Comparison of ENCODE assay signal across 20 cellular contexts in the genomic region with DNA sequence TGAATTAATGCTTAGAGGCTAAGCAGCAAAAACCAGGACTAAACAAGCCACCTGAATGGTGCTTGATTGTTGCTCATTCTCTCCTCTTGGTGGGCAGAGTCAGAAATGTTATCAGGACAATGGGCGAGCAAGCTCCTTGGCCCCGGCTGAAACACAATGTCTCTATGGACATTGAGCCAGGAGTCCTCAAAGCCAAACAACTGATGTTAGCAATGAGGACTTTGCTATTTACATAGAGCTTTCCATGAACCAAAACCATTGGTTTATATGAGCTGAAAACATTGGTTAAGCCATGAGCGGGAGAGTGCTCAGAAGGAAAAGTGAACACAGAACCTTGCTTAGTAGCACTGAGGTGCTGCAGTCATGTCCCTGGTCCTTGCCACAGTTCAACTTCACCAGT. TPM values are rescaled to one million over a fixed set of nuclear protein-coding genes. Genes with fewer than 3 reads are reported as not detected.
A peak's percentile ranks its signal among the peaks of the same experiment; 100 is the strongest.
DNase-seq lines count a peak whose midpoint lies in the region; ATAC-seq, FAIRE-seq and TF ChIP-seq lines count a peak whose summit lies in the region.
"Had no signal": no experiment of that assay in that cellular context is flagged by ENCODE, and none has a peak within 500 bp of the region (broad histone marks: within the 10 kb centered on the region; RNA-seq: fewer than 3 reads in every experiment).

No MANE protein-coding gene starts in this region.

- H2AFZ ChIP-seq in HepG2 (ENCODE audit: low read length): no peak overlapping the region
- H2AFZ ChIP-seq: GM23338 had no signal

- CTCF ChIA-PET in HepG2 (lab: Yijun Ruan, JAX; ENCODE audit: low intra/inter-chr PET ratio, low total read pairs): no interaction called here

- ATAC-seq in HepG2 (peak; percentile 96), GM21367 (IDR thresholded peaks at IDR 0.05; ENCODE audit: unreplicated experiment) (no peak)
- ATAC-seq: CD8-positive, alpha-beta T cell; GM23338 had no signal

- no peaks in the 10 kb centered on the region for H3K27me3 ChIP-seq in HepG2 (ENCODE audit: control insufficient read depth in 1 of 2, insufficient read depth in 2 of 2, low read length in 2 of 2)
- H3K27me3 ChIP-seq: BLaER1 had no signal

- in situ Hi-C loops in HepG2 (cut with HindIII; ENCODE audit: extremely low pct_ligation_motif_present, low pct_unique_long_range_greater_than_20kb): no loop called here

- peaks cover 22% of the 10 kb centered on the region for H3K4me1 ChIP-seq in HepG2 (ENCODE audit: insufficient read depth, low read length)

- peak; percentile 92 for FAIRE-seq in HepG2 (lab: Jason Lieb, UNC)
- FAIRE-seq: A204.1, G401.6, GM12891, GM19239, H54 had no signal

- POLR2A ChIA-PET in HepG2 (lab: Yijun Ruan, JAX): no interaction called here

- DNase-seq in HuH-7 (ENCODE audit: low spot score): peak; percentile 8
- peak; percentile 71 for DNase-seq in HepG2 (ENCODE audit: low spot score)
- DNase-seq in SW 1271 (lab: John Stamatoyannopoulos, UW): no peak
- DNase-seq in NCI-H1930 (lab: John Stamatoyannopoulos, UW): no peak
- DNase-seq: ACHN; Calu3; CD8-positive, alpha-beta T cell; HCEC 1CT; KBM-7 had no signal

- TF ChIP-seq POLR2A in HepG2 (IDR thresholded peaks at IDR 0.05; ENCODE audit: insufficient read depth in 1 of 2, low read depth in 2 of 2, low read length in 2 of 2): no peak

- no peak for TF ChIP-seq RAD21 in HepG2 (CRISPR knock-in tag; IDR thresholded peaks at IDR 0.05)

- peak overlapping the region in 1 of 3 experiments; percentile 24; a peak in 2 of 6 replicates for H3K4me3 ChIP-seq in HepG2 (replicated peaks in 1 of 3; ENCODE audit: insufficient read depth in 1 of 3, low read depth in 2 of 3, low read length in 3 of 3)
- H3K4me3 ChIP-seq: BLaER1, GM23338 had no signal

- no peaks in the 10 kb centered on the region for H3K36me3 ChIP-seq in HepG2 (replicated peaks in 1 of 2; ENCODE audit: control insufficient read depth in 1 of 2, insufficient read depth in 2 of 2, low read length in 2 of 2)
- H3K36me3 ChIP-seq: BLaER1 had no signal

- intact Hi-C loops in HepG2 (cut with micrococcal nuclease; ENCODE audit: unreplicated experiment): no loop called here

- H3K79me2 ChIP-seq in HepG2 (ENCODE audit: insufficient read depth, low read length): no peaks in the 10 kb centered on the region

- peak overlapping the region; percentile 69 for H3K27ac ChIP-seq in VCaP
- peak overlapping the region; percentile 8 for H3K27ac ChIP-seq in HepG2 (ENCODE audit: extremely low read length, insufficient read depth, low read length)
- H3K27ac ChIP-seq: BLaER1 had no signal

- WGBS in HepG2 (ENCODE audit: low lambda C conversion rate): 0% methylated on average over 2 of the region's 3 CpGs

- H3K9me3 ChIP-seq in HepG2 (ENCODE audit: low read length): no peaks in the 10 kb centered on the region

- no TSS peak for BruUV-seq in HepG2 (replicated peaks; lab: Mats Ljungman, UMichigan)

- no peak for TF ChIP-seq CTCF in VCaP (conservative IDR thresholded peaks at IDR 0.05)
- TF ChIP-seq CTCF in HepG2 (CRISPR knock-in tag; IDR thresholded peaks at IDR 0.05): no peak

- peak overlapping the region; percentile 60 for H3K4me2 ChIP-seq in HepG2 (ENCODE audit: low read depth, low read length)
- H3K4me2 ChIP-seq: BLaER1, GM23338 had no signal

- no peaks in the 10 kb centered on the region for H4K20me1 ChIP-seq in HepG2 (ENCODE audit: insufficient read depth, low read length)
- H4K20me1 ChIP-seq: BLaER1 had no signal

- H3K9ac ChIP-seq in HepG2 (ENCODE audit: insufficient read depth, low read depth, low read length): no peak overlapping the region
- H3K9ac ChIP-seq: BLaER1 had no signal

- peak in 1 of 2 experiments; percentile 46; a peak in 1 of 4 replicates for TF ChIP-seq EP300 in HepG2 (IDR thresholded peaks at IDR 0.05; ENCODE audit: low read depth in 2 of 2, low read length in 2 of 2)
- no peak for TF ChIP-seq EP300 in HepG2 (CRISPR knock-in tag; IDR thresholded peaks at IDR 0.05; ENCODE audit: borderline replicate concordance)

TF ChIP-seq in HepG2, 621 proteins besides CTCF, POLR2A, EP300 and RAD21 (continues in another document):
- no peak for TF ChIP-seq XBP1 (CRISPR knock-in tag; IDR thresholded peaks at IDR 0.05)
- TF ChIP-seq SNRNP70 (IDR thresholded peaks at IDR 0.05; ENCODE audit: low read depth, low read length): no peak
- no peak for TF ChIP-seq HIVEP1 (CRISPR knock-in tag; IDR thresholded peaks at IDR 0.05)
- no peak for TF ChIP-seq ZNF225 (CRISPR knock-in tag; IDR thresholded peaks at IDR 0.05)
- TF ChIP-seq RBM22 (optimal IDR thresholded peaks at IDR 0.05; ENCODE audit: low read length): no peak
- no peak for TF ChIP-seq SMAD1 (CRISPR knock-in tag; IDR thresholded peaks at IDR 0.05; ENCODE audit: borderline replicate concordance, low read depth)
- TF ChIP-seq ZNF10 (CRISPR knock-in tag; IDR thresholded peaks at IDR 0.05; ENCODE audit: borderline replicate concordance, low read depth): no peak
- TF ChIP-seq, protein P1, sequence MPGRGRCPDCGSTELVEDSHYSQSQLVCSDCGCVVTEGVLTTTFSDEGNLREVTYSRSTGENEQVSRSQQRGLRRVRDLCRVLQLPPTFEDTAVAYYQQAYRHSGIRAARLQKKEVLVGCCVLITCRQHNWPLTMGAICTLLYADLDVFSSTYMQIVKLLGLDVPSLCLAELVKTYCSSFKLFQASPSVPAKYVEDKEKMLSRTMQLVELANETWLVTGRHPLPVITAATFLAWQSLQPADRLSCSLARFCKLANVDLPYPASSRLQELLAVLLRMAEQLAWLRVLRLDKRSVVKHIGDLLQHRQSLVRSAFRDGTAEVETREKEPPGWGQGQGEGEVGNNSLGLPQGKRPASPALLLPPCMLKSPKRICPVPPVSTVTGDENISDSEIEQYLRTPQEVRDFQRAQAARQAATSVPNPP (CRISPR knock-in tag; IDR thresholded peaks at IDR 0.05): no peak
- TF ChIP-seq CEBPG (CRISPR knock-in tag; IDR thresholded peaks at IDR 0.05): peak; percentile 44; the same call in 1 of the 2 replicates
- peak; percentile 91 for TF ChIP-seq BCL6 (CRISPR knock-in tag; IDR thresholded peaks at IDR 0.05)
- TF ChIP-seq ZNF557 (CRISPR knock-in tag; IDR thresholded peaks at IDR 0.05): no peak
- no peak for TF ChIP-seq ZFP1 (CRISPR knock-in tag; IDR thresholded peaks at IDR 0.05)
- no peak for TF ChIP-seq SATB2 (CRISPR knock-in tag; IDR thresholded peaks at IDR 0.05)
- TF ChIP-seq, protein P2, sequence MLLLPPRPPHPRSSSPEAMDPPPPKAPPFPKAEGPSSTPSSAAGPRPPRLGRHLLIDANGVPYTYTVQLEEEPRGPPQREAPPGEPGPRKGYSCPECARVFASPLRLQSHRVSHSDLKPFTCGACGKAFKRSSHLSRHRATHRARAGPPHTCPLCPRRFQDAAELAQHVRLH (CRISPR knock-in tag; IDR thresholded peaks at IDR 0.05; ENCODE audit: borderline replicate concordance, low read depth): no peak
- TF ChIP-seq, protein P3, sequence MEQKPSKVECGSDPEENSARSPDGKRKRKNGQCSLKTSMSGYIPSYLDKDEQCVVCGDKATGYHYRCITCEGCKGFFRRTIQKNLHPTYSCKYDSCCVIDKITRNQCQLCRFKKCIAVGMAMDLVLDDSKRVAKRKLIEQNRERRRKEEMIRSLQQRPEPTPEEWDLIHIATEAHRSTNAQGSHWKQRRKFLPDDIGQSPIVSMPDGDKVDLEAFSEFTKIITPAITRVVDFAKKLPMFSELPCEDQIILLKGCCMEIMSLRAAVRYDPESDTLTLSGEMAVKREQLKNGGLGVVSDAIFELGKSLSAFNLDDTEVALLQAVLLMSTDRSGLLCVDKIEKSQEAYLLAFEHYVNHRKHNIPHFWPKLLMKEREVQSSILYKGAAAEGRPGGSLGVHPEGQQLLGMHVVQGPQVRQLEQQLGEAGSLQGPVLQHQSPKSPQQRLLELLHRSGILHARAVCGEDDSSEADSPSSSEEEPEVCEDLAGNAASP (CRISPR knock-in tag; IDR thresholded peaks at IDR 0.05; ENCODE audit: borderline replicate concordance): no peak
- TF ChIP-seq, protein P4, sequence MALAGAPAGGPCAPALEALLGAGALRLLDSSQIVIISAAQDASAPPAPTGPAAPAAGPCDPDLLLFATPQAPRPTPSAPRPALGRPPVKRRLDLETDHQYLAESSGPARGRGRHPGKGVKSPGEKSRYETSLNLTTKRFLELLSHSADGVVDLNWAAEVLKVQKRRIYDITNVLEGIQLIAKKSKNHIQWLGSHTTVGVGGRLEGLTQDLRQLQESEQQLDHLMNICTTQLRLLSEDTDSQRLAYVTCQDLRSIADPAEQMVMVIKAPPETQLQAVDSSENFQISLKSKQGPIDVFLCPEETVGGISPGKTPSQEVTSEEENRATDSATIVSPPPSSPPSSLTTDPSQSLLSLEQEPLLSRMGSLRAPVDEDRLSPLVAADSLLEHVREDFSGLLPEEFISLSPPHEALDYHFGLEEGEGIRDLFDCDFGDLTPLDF (CRISPR knock-in tag; IDR thresholded peaks at IDR 0.05): no peak
- no peak for TF ChIP-seq HMG20A (CRISPR knock-in tag; IDR thresholded peaks at IDR 0.05; ENCODE audit: borderline replicate concordance)
- TF ChIP-seq SP5 (CRISPR knock-in tag; IDR thresholded peaks at IDR 0.05; ENCODE audit: borderline replicate concordance, low read depth): no peak

RNA-seq across cellular contexts. Expression of a gene that starts 21.5 kb away (rescaled TPM):
- total RNA-seq in HepG2 (2016; rRNA removed; fragmentation: Illumina TruSeq; extraction: Trizol): not detected in 2 replicates
- not detected in 2 replicates for total RNA-seq in HepG2 (2016; cell fraction: cytosol; rRNA removed; fragmentation: Illumina TruSeq; extraction: Trizol; ENCODE audit: low read depth)
- not detected in 2 replicates for total RNA-seq in HepG2 (2016; cell fraction: insoluble cytoplasmic fraction; rRNA removed; fragmentation: Illumina TruSeq; extraction: Trizol)
- total RNA-seq in HepG2 (2016; cell fraction: membrane; rRNA removed; fragmentation: Illumina TruSeq; extraction: Trizol): not detected in 2 replicates
- total RNA-seq in HepG2 (2016; cell fraction: nucleus; rRNA removed; fragmentation: Illumina TruSeq; extraction: Trizol): not detected in 2 replicates
- not detected in 2 replicates for polyA plus RNA-seq in HepG2 (2011; rRNA removed)
- polyA plus RNA-seq in HepG2 (2011; cell fraction: cytosol; rRNA removed): not detected in 2 replicates
- polyA plus RNA-seq in HepG2 (2011; cell fraction: nucleus; rRNA removed): not detected in 2 replicates
- polyA plus RNA-seq in HepG2 (2012): not detected in 2 replicates
- polyA plus RNA-seq in HepG2 (2016; cell fraction: cytosol; fragmentation: Illumina TruSeq; extraction: Trizol; ENCODE audit: low read depth): not detected in 2 replicates
- polyA plus RNA-seq in HepG2 (2016; cell fraction: insoluble cytoplasmic fraction; fragmentation: Illumina TruSeq; extraction: Trizol; ENCODE audit: low read depth): not detected in 2 replicates
- not detected in 2 replicates for polyA plus RNA-seq in HepG2 (2016; cell fraction: membrane; fragmentation: Illumina TruSeq; extraction: Trizol; ENCODE audit: low read depth)
- polyA plus RNA-seq in HepG2 (2016; cell fraction: nucleus; fragmentation: Illumina TruSeq; extraction: Trizol; ENCODE audit: insufficient read depth, low read depth): not detected in 2 replicates
- polyA minus RNA-seq in HepG2 (2011; rRNA and poly(A)+ RNA removed; ENCODE audit: low replicate concordance): not detected in 2 replicates
- polyA minus RNA-seq in HepG2 (2011; cell fraction: cytosol; rRNA and poly(A)+ RNA removed): not detected in 2 replicates
- not detected in 2 replicates for polyA minus RNA-seq in HepG2 (2011; cell fraction: nucleus; rRNA and poly(A)+ RNA removed)
- total RNA-seq: Calu3; CD8-positive, alpha-beta T cell; GM23338; HT-29 had no signal
- polyA plus RNA-seq: GM23338, IgD-negative memory B cell had no signal

Comparison
In these comparisons a context has a peak if more than half of its experiments do, and no peak if none do; other contexts are left out.
1. DNase-seq: peak in HuH-7 (single experiment) and HepG2 (single experiment); none in SW 1271 (0 of 2) and NCI-H1930 (0 of 2).